ENCODE assay signal across 19 cellular contexts in the genomic region with DNA sequence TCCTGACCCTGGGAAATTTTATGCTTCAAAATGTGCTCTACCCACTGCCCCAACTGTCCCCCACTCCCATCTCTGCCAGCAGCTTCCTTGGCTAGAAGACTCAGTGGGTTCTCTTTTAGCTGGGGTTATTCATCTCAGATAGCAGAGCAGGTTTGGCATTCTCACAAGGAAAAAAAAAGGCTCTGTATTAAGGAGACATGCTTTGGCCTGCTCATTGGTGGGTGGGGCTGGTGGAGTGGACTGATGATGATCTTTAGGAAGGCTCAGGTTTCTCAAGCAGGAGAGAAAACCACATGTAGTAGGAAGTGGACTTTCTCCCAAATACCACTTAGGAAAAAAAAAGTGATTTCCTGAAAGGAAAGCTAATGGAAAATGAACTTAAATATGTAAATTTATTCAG.
DNase-seq lines count a peak whose midpoint lies in the region; ATAC-seq and TF ChIP-seq lines count a peak whose summit lies in the region.
"Had no signal": no experiment of that assay in that cellular context is flagged by ENCODE, and none has a peak within 500 bp of the region (broad histone marks: within the 10 kb centered on the region; RNA-seq: fewer than 3 reads in every experiment).

No MANE protein-coding gene starts in this region.

- dilution Hi-C loops in mammary epithelial cell (cut with HindIII; ENCODE audit: low sequenced_read_pairs), result no loop called here

- no peak overlapping the region for H3K27ac Mint-ChIP-seq in GM23338
- no peak overlapping the region for H3K27ac Mint-ChIP-seq in neural progenitor cell
- no peak overlapping the region for H3K27ac Mint-ChIP-seq in WTC11

- H3K9me3 ChIP-seq in mammary epithelial cell (replicated peaks; ENCODE audit: insufficient read depth, low read length) (no peaks in the 10 kb centered on the region), neural progenitor cell (ENCODE audit: low read depth) (no peaks in the 10 kb centered on the region)

- TF ChIP-seq CTCF in GM23338 (conservative IDR thresholded peaks at IDR 0.05; ENCODE audit: low read depth in 2 of 2), result no peak
- TF ChIP-seq CTCF in mammary epithelial cell (conservative IDR thresholded peaks at IDR 0.05 in 1 of 2, IDR thresholded peaks at IDR 0.05 in 1 of 2; ENCODE audit: extremely low read depth in 1 of 2, insufficient read depth in 1 of 2, low read depth in 1 of 2, low read length in 2 of 2), result no peak
- TF ChIP-seq CTCF in neural progenitor cell (IDR thresholded peaks at IDR 0.05), result no peak
- no peak for TF ChIP-seq CTCF in coronary artery (IDR thresholded peaks at IDR 0.05)
- no peak for TF ChIP-seq CTCF in WTC11 (IDR thresholded peaks at IDR 0.05)

- H3K4me1 Mint-ChIP-seq in GM23338, result peaks cover 7% of the 10 kb centered on the region
- peaks cover 29% of the 10 kb centered on the region for H3K4me1 Mint-ChIP-seq in neural progenitor cell
- peaks cover 6% of the 10 kb centered on the region for H3K4me1 Mint-ChIP-seq in WTC11

- DNase-seq in GM23338 (ENCODE audit: low spot score) (no peak), NCI-H2171 (lab: John Stamatoyannopoulos, UW) (peak; percentile 2), mammary epithelial cell (peak; percentile 86), neural progenitor cell (ENCODE audit: low spot score) (no peak), head of caudate nucleus (no peak), coronary artery (ENCODE audit: low spot score) (no peak), WTC11 (ENCODE audit: low spot score) (no peak)
- DNase-seq: C1 segment of cervical spinal cord, COR-L47, GM23248, Kasumi-1, MV-4-11, NCI-H1436, NCI-H2081, NCI-H345, PC-9, Right ventricle myocardium superior had no signal

- H3K4me2 ChIP-seq in GM23338, result no peak overlapping the region
- peak overlapping the region; percentile 37 for H3K4me2 ChIP-seq in mammary epithelial cell (ENCODE audit: insufficient read depth, low read depth, low read length)
- H3K4me2 ChIP-seq in neural progenitor cell, result peak overlapping the region; percentile 44
- H3K4me2 ChIP-seq: PC-9 had no signal

- H3K4me3 ChIP-seq in GM23338, result no peak overlapping the region
- H3K4me3 ChIP-seq in mammary epithelial cell (replicated peaks in 1 of 3; ENCODE audit: insufficient read depth in 1 of 3, low read depth in 2 of 3, low read length in 3 of 3), result no peak overlapping the region
- no peak overlapping the region for H3K4me3 ChIP-seq in neural progenitor cell
- no peak overlapping the region for H3K4me3 ChIP-seq in coronary artery
- H3K4me3 ChIP-seq: GM23248, PC-9 had no signal

- H4K20me1 ChIP-seq in GM23338 (replicated peaks; ENCODE audit: insufficient read depth), result no peaks in the 10 kb centered on the region
- H4K20me1 ChIP-seq in mammary epithelial cell (ENCODE audit: insufficient read depth, low read length), result no peaks in the 10 kb centered on the region
- no peaks in the 10 kb centered on the region for H4K20me1 ChIP-seq in neural progenitor cell (ENCODE audit: low read depth)

- BruUV-seq in mammary epithelial cell (replicated peaks; lab: Mats Ljungman, UMichigan), result no TSS peak

- intact Hi-C loops in mammary epithelial cell (cut with micrococcal nuclease), result no loop called here
- intact Hi-C loops in head of caudate nucleus (cut with DNase I), result no loop called here

- H3K27me3 ChIP-seq in GM23338 (ENCODE audit: insufficient read depth) (no peaks in the 10 kb centered on the region), mammary epithelial cell (ENCODE audit: insufficient read depth, low read length) (no peaks in the 10 kb centered on the region), neural progenitor cell (no peaks in the 10 kb centered on the region)

- ATAC-seq in GM23338 (no peak), GM18517 (IDR thresholded peaks at IDR 0.05; ENCODE audit: unreplicated experiment) (no peak), WTC11 (no peak)
- ATAC-seq: SK-N-SH treated with all-trans-retinoic acid at 6 μM for 48 hours had no signal

- no peaks in the 10 kb centered on the region for H3K79me2 ChIP-seq in GM23338 (replicated peaks; ENCODE audit: insufficient read depth)
- H3K79me2 ChIP-seq in mammary epithelial cell (ENCODE audit: insufficient read depth, low read length), result no peaks in the 10 kb centered on the region
- H3K79me2 ChIP-seq in neural progenitor cell (ENCODE audit: low read depth), result no peaks in the 10 kb centered on the region

- CTCF ChIA-PET in mammary epithelial cell (lab: Charles Lee; ENCODE audit: low non-redundant PET) (no interaction called here), WTC11 (lab: Charles Lee) (no interaction called here)

- H3K9ac ChIP-seq in mammary epithelial cell (ENCODE audit: insufficient read depth, low read length), result no peak overlapping the region
- H3K9ac ChIP-seq in neural progenitor cell, result no peak overlapping the region
- H3K9ac ChIP-seq: GM23248 had no signal

- no peaks in the 10 kb centered on the region for H3K4me1 ChIP-seq in GM23338 (ENCODE audit: insufficient read depth)
- peaks cover 32% of the 10 kb centered on the region for H3K4me1 ChIP-seq in mammary epithelial cell (ENCODE audit: insufficient read depth, low read length)
- peaks cover 24% of the 10 kb centered on the region for H3K4me1 ChIP-seq in neural progenitor cell

- H2AFZ ChIP-seq in GM23338 (peak overlapping the region; percentile 80; the same call in 1 of the 2 replicates), mammary epithelial cell (ENCODE audit: low read depth, low read length) (peak overlapping the region; percentile 71), neural progenitor cell (replicated peaks) (no peak overlapping the region)
- H2AFZ ChIP-seq: GM23248, PC-9 had no signal

- H3K36me3 Mint-ChIP-seq in GM23338 (ENCODE audit: low read depth) (no peaks in the 10 kb centered on the region), neural progenitor cell (no peaks in the 10 kb centered on the region), WTC11 (no peaks in the 10 kb centered on the region)

- H3K9me2 ChIP-seq in GM23338 (ENCODE audit: insufficient read depth), result no peaks in the 10 kb centered on the region; the same call in 1 of the 2 replicates

- no peaks in the 10 kb centered on the region for H3K36me3 ChIP-seq in GM23338 (ENCODE audit: insufficient read depth)
- H3K36me3 ChIP-seq in mammary epithelial cell (ENCODE audit: insufficient read depth, low read length), result no peaks in the 10 kb centered on the region
- H3K36me3 ChIP-seq in neural progenitor cell, result no peaks in the 10 kb centered on the region

- H3K9me3 Mint-ChIP-seq in GM23338 (no peaks in the 10 kb centered on the region; the same call in 2 of the 3 replicates), neural progenitor cell (peaks cover 15% of the 10 kb centered on the region), WTC11 (0 out of 2 replicates have a peak, but pooled peaks cover 3% of the 10 kb centered on the region)

- H3K27ac ChIP-seq in GM23338 (ENCODE audit: low read depth) (no peak overlapping the region), mammary epithelial cell (ENCODE audit: insufficient read depth, low read depth, low read length) (no peak overlapping the region), neural progenitor cell (peak overlapping the region; percentile 95), coronary artery (no peak overlapping the region)
- H3K27ac ChIP-seq: GM23248, PC-9 had no signal

- H3K4me3 Mint-ChIP-seq in GM23338 (no peak overlapping the region), neural progenitor cell (no peak overlapping the region), WTC11 (no peak overlapping the region)

- in situ Hi-C loops in mammary epithelial cell (cut with MboI; ENCODE audit: low sequenced_read_pairs in 2 of 2), result no loop called here

- no peaks in the 10 kb centered on the region for H3K27me3 Mint-ChIP-seq in GM23338 (ENCODE audit: insufficient read depth, low read depth, poor library complexity)
- no peaks in the 10 kb centered on the region for H3K27me3 Mint-ChIP-seq in neural progenitor cell (ENCODE audit: insufficient read depth, low read depth)
- H3K27me3 Mint-ChIP-seq in WTC11 (ENCODE audit: low read depth), result no peaks in the 10 kb centered on the region

- POLR2A ChIA-PET in WTC11 (lab: Charles Lee), result no interaction called here

- no peaks in the 10 kb centered on the region for H3F3A ChIP-seq in GM23338 (replicated peaks; ENCODE audit: low read depth)
- peaks cover 26% of the 10 kb centered on the region for H3F3A ChIP-seq in neural progenitor cell (ENCODE audit: low read depth)

TF ChIP-seq in GM23338, 12 proteins besides CTCF, POLR2A, EP300 and RAD21:
- TF ChIP-seq JUNB (IDR thresholded peaks at IDR 0.05; ENCODE audit: unreplicated experiment) (no peak), CREB1 (CRISPR knock-in tag; IDR thresholded peaks at IDR 0.05; ENCODE audit: low read depth) (no peak), POLR2AphosphoS5 (IDR thresholded peaks at IDR 0.05; ENCODE audit: low read depth) (no peak), ZNF114 (CRISPR knock-in tag; IDR thresholded peaks at IDR 0.05) (no peak), NANOG (IDR thresholded peaks at IDR 0.05; ENCODE audit: borderline replicate concordance) (no peak)
- TF ChIP-seq, protein P1, sequence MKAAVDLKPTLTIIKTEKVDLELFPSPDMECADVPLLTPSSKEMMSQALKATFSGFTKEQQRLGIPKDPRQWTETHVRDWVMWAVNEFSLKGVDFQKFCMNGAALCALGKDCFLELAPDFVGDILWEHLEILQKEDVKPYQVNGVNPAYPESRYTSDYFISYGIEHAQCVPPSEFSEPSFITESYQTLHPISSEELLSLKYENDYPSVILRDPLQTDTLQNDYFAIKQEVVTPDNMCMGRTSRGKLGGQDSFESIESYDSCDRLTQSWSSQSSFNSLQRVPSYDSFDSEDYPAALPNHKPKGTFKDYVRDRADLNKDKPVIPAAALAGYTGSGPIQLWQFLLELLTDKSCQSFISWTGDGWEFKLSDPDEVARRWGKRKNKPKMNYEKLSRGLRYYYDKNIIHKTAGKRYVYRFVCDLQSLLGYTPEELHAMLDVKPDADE (IDR thresholded peaks at IDR 0.05), result no peak

TF ChIP-seq in WTC11, 78 proteins besides CTCF, POLR2A, EP300 and RAD21 (continues in another document):
- TF ChIP-seq ZNF263 (CRISPR knock-in tag; IDR thresholded peaks at IDR 0.05; ENCODE audit: low read depth), result no peak
- no peak for TF ChIP-seq TP53 (CRISPR knock-in tag; IDR thresholded peaks at IDR 0.05)
- TF ChIP-seq SP1 (CRISPR knock-in tag; conservative IDR thresholded peaks at IDR 0.05), result no peak

Comparison
In these comparisons a context has a peak if more than half of its experiments do, and no peak if none do; other contexts are left out.
1. DNase-seq: peak in NCI-H2171 (single experiment) and mammary epithelial cell (single experiment); none in GM23338 (single experiment), neural progenitor cell (single experiment), head of caudate nucleus (0 of 42), coronary artery (single experiment) and WTC11 (single experiment).